ENCODE assay signal across 10 cellular contexts in genomic region chr11:130103296-130103814, GRCh38. TPM values are rescaled to one million over a fixed set of nuclear protein-coding genes. Genes with fewer than 3 reads are reported as not detected.
DNase-seq lines count a peak whose midpoint lies in the region; ATAC-seq and TF ChIP-seq lines count a peak whose summit lies in the region.
"Had no signal": no experiment of that assay in that cellular context is flagged by ENCODE, and none has a peak within 500 bp of the region (broad histone marks: within the 10 kb centered on the region; RNA-seq: fewer than 3 reads in every experiment).

No MANE protein-coding gene starts in this region.

- TF ChIP-seq POLR2A in body of pancreas (IDR thresholded peaks at IDR 0.05): no peak

- TF ChIP-seq CTCF in Loucy (conservative IDR thresholded peaks at IDR 0.05; ENCODE audit: low read length) (no peak), body of pancreas (IDR thresholded peaks at IDR 0.05) (no peak), GM13976 (IDR thresholded peaks at IDR 0.05; ENCODE audit: borderline replicate concordance, control extremely low read depth, extremely low read depth, insufficient read depth, missing control alignments) (no peak)

- H3K9me3 ChIP-seq in Loucy (ENCODE audit: insufficient read depth, low read depth, low read length) (no peaks in the 10 kb centered on the region), body of pancreas (no peaks in the 10 kb centered on the region)

- H3K79me2 ChIP-seq in ACC112 (ENCODE audit: control insufficient read depth, insufficient read depth, low read length, unreplicated experiment) (peaks cover 48% of the 10 kb centered on the region), Loucy (ENCODE audit: insufficient read depth, low read length) (peaks cover 87% of the 10 kb centered on the region)

- H2AFZ ChIP-seq in ACC112 (ENCODE audit: low read length, unreplicated experiment): no peak overlapping the region
- H2AFZ ChIP-seq in Loucy (ENCODE audit: low read length): no peak overlapping the region

- H3K27me3 ChIP-seq in ACC112 (ENCODE audit: insufficient read depth, low read length): no peaks in the 10 kb centered on the region
- no peaks in the 10 kb centered on the region for H3K27me3 ChIP-seq in Loucy (ENCODE audit: insufficient read depth, low read length, poor library complexity, severe bottlenecking)
- no peaks in the 10 kb centered on the region for H3K27me3 ChIP-seq in body of pancreas

- no peaks in the 10 kb centered on the region for H3K9me3 Mint-ChIP-seq in stimulated activated effector memory CD8-positive, alpha-beta T cell treated with anti-CD3 and anti-CD28 coated beads, Interleukin-12 subunit alpha, Interleukin-12 subunit beta, amount 100 ng/mL, for 72 hours
- H3K9me3 Mint-ChIP-seq: CD8-positive, alpha-beta T cell had no signal

- H3K4me3 Mint-ChIP-seq in stimulated activated effector memory CD8-positive, alpha-beta T cell treated with anti-CD3 and anti-CD28 coated beads, Interleukin-12 subunit alpha, Interleukin-12 subunit beta, amount 100 ng/mL, for 72 hours: no peak overlapping the region
- H3K4me3 Mint-ChIP-seq: CD8-positive, alpha-beta T cell had no signal

- ATAC-seq in body of pancreas: peak; percentile 55
- ATAC-seq in left lobe of liver: peak; percentile 24
- no peak for ATAC-seq in stimulated activated effector memory CD8-positive, alpha-beta T cell treated with anti-CD3 and anti-CD28 coated beads, Interleukin-12 subunit alpha, Interleukin-12 subunit beta, amount 100 ng/mL, for 72 hours
- ATAC-seq in GM18517 (IDR thresholded peaks at IDR 0.05; ENCODE audit: unreplicated experiment): no peak
- ATAC-seq: CD8-positive, alpha-beta T cell had no signal

- H3K9me2 ChIP-seq in Loucy (replicated peaks; ENCODE audit: low read depth, low read length): no peaks in the 10 kb centered on the region

- H3K4me2 ChIP-seq in Loucy (ENCODE audit: low read depth, low read length, poor library complexity, severe bottlenecking): peak overlapping the region; percentile 25

- H3K9ac ChIP-seq in Loucy (ENCODE audit: low read depth, low read length, poor library complexity, severe bottlenecking): no peak overlapping the region

- H3K36me3 ChIP-seq in ACC112 (ENCODE audit: insufficient read depth, low read length) (no peaks in the 10 kb centered on the region), Loucy (ENCODE audit: insufficient read depth, low read length) (0 out of 2 replicates have a peak, but pooled peaks cover 2% of the 10 kb centered on the region), body of pancreas (replicated peaks in 1 of 2; ENCODE audit: insufficient read depth in 1 of 2, low read depth in 2 of 2) (no peaks in the 10 kb centered on the region)

- no peak overlapping the region for H3K27ac Mint-ChIP-seq in stimulated activated effector memory CD8-positive, alpha-beta T cell treated with anti-CD3 and anti-CD28 coated beads, Interleukin-12 subunit alpha, Interleukin-12 subunit beta, amount 100 ng/mL, for 72 hours
- H3K27ac Mint-ChIP-seq: CD8-positive, alpha-beta T cell had no signal

- no peaks in the 10 kb centered on the region for H3F3A ChIP-seq in Loucy (ENCODE audit: low read depth)

- DNase-seq in body of pancreas: peak in 1 of 4 donors; percentile 24
- DNase-seq in left lobe of liver (ENCODE audit: low spot score): no peak
- no peak for DNase-seq in stimulated activated effector memory CD8-positive, alpha-beta T cell treated with anti-CD3 and anti-CD28 coated beads, Interleukin-12 subunit alpha, Interleukin-12 subunit beta, amount 100 ng/mL, for 72 hours (ENCODE audit: low spot score in 2 of 2)
- DNase-seq in NCI-H2081 treated with DMSO at 0.1 percent for 48 hours (lab: John Stamatoyannopoulos, UW): no peak
- DNase-seq in GM13976 (ENCODE audit: low spot score): no peak
- DNase-seq: CD8-positive, alpha-beta T cell; small intestine had no signal

- H3K27ac ChIP-seq in ACC112 (ENCODE audit: low read depth, low read length) (peak overlapping the region; percentile 35), body of pancreas (peak overlapping the region in 3 of 4 donors; percentile 1 to 62 (median 4))

- in situ Hi-C loops in GM13976 (cut with MboI; ENCODE audit: low sequenced_read_pairs, unreplicated experiment): no loop called here

- peaks cover 10% of the 10 kb centered on the region for H3K4me1 Mint-ChIP-seq in stimulated activated effector memory CD8-positive, alpha-beta T cell treated with anti-CD3 and anti-CD28 coated beads, Interleukin-12 subunit alpha, Interleukin-12 subunit beta, amount 100 ng/mL, for 72 hours

- 0 out of 2 replicates have a peak overlapping the region, but pooled peaks have one; percentile 15 for H3K4me3 ChIP-seq in ACC112 (ENCODE audit: low read depth, low read length)
- H3K4me3 ChIP-seq in Loucy (ENCODE audit: low read length, poor library complexity, severe bottlenecking): no peak overlapping the region
- no peak overlapping the region for H3K4me3 ChIP-seq in body of pancreas

- H4K20me1 ChIP-seq in Loucy (ENCODE audit: insufficient read depth, low read length, poor library complexity, severe bottlenecking): peaks cover 33% of the 10 kb centered on the region

- intact Hi-C loops in body of pancreas (cut with DNase I): no loop called here

- H3K4me1 ChIP-seq in ACC112 (ENCODE audit: control insufficient read depth, insufficient read depth, low read length, unreplicated experiment) (peaks cover 33% of the 10 kb centered on the region), Loucy (ENCODE audit: insufficient read depth, low read length, poor library complexity, severe bottlenecking) (peaks cover 41% of the 10 kb centered on the region), body of pancreas (peaks cover 19% of the 10 kb centered on the region)

- WGBS in body of pancreas, 2 donors: 57 to 64% methylated on average over 5 of the region's 5 CpGs

- H3K36me3 Mint-ChIP-seq in stimulated activated effector memory CD8-positive, alpha-beta T cell treated with anti-CD3 and anti-CD28 coated beads, Interleukin-12 subunit alpha, Interleukin-12 subunit beta, amount 100 ng/mL, for 72 hours: no peaks in the 10 kb centered on the region
- H3K36me3 Mint-ChIP-seq: CD8-positive, alpha-beta T cell had no signal

RNA-seq across cellular contexts. Expression of gene APLP2, which starts 33.7 kb away (rescaled TPM):
- total RNA-seq in body of pancreas (100 to 1,000 TPM; 157 to 177 TPM), left lobe of liver (214 TPM)

RNA-seq across cellular contexts. Expression of gene ST14, which starts 56.2 kb away (rescaled TPM):
- 10 to 100 TPM; 55.3 to 61.0 TPM for total RNA-seq in body of pancreas
- 3.7 TPM for total RNA-seq in left lobe of liver

Comparison
In these comparisons a context has a peak if more than half of its experiments do, and no peak if none do; other contexts are left out.
1. ATAC-seq: peak in body of pancreas (single experiment) and left lobe of liver (single experiment); none in stimulated activated effector memory CD8-positive, alpha-beta T cell treated with anti-CD3 and anti-CD28 coated beads, Interleukin-12 subunit alpha, Interleukin-12 subunit beta, amount 100 ng/mL, for 72 hours (single experiment) and GM18517 (single experiment).
2. RNA of gene ST14, which starts 56.2 kb away (total RNA-seq): 55.3 to 61.0 TPM in body of pancreas; 3.7 TPM in left lobe of liver (single experiment); every median in the first group is over 10 times any median in the second.